Comparison of ENCODE assay signal across 8 cellular contexts in genomic region chr19:5967994-5968430, GRCh38. TPM values are rescaled to one million over a fixed set of nuclear protein-coding genes. Genes with fewer than 3 reads are reported as not detected.
DNase-seq lines count a peak whose midpoint lies in the region; ATAC-seq and TF ChIP-seq lines count a peak whose summit lies in the region.

No MANE protein-coding gene starts in this region.

- no peak overlapping the region for H3K4me3 ChIP-seq in AG10803 (ENCODE audit: low read length)

- ATAC-seq in GM19397 (IDR thresholded peaks at IDR 0.05; ENCODE audit: unreplicated experiment), result peak; percentile 56
- ATAC-seq in left colon, result peak; percentile 80
- ATAC-seq in HG03342 (IDR thresholded peaks at IDR 0.05; ENCODE audit: unreplicated experiment), result no peak

- peak; percentile 79 for DNase-seq in AG10803 (ENCODE audit: low read depth)
- DNase-seq in NCI-H345 (lab: John Stamatoyannopoulos, UW), result peak; percentile 75
- peak; percentile 46 to 62 for DNase-seq in activated CD4-positive, alpha-beta T cell treated with anti-CD3 and anti-CD28 coated beads for 4 hours
- peak; percentile 88 for DNase-seq in dermis blood vessel endothelial cell
- DNase-seq in left colon, result peak; percentile 65 to 69
- DNase-seq in stimulated activated CD4-positive, alpha-beta T cell treated with anti-CD3 and anti-CD28 coated beads, Interleukin-2, amount 100 ng/mL, for 4 hours (ENCODE audit: low read depth), result peak; percentile 47

- intact Hi-C loops in left colon (cut with DNase I, micrococcal nuclease), result no loop called here

- peak; percentile 88 for TF ChIP-seq CTCF in AG10803 (conservative IDR thresholded peaks at IDR 0.05; ENCODE audit: low read length)

RNA-seq across cellular contexts. Expression of gene RANBP3, which starts 9.9 kb away (rescaled TPM):
- 39.0 and 51.2 TPM in 2 replicates for total RNA-seq in dermis blood vessel endothelial cell
- total RNA-seq in left colon, result 10 to 100 TPM; 44.2 to 50.3 TPM

RNA-seq across cellular contexts. Expression of gene CAPS, which starts 54.0 kb away (rescaled TPM):
- total RNA-seq in dermis blood vessel endothelial cell, result 2.6 and 3.7 TPM in 2 replicates
- 10 to 100 TPM; 14.3 to 18.6 TPM for total RNA-seq in left colon
